In genomic region chr4:80266902-80267380, GRCh38 we compare ENCODE assay signal across 8 cellular contexts. TPM values are rescaled to one million over a fixed set of nuclear protein-coding genes. Genes with fewer than 3 reads are reported as not detected.
DNase-seq lines count a peak whose midpoint lies in the region; ATAC-seq and TF ChIP-seq lines count a peak whose summit lies in the region.

No MANE protein-coding gene starts in this region.

- no peaks in the 10 kb centered on the region for H3K9me3 Mint-ChIP-seq in activated CD8-positive, alpha-beta T cell treated with anti-CD3 and anti-CD28 coated beads, Interleukin-2, amount 10 ng/mL, durations not matched to agents 7 days and 5 days (ENCODE audit: insufficient read depth)
- no peaks in the 10 kb centered on the region for H3K9me3 Mint-ChIP-seq in Caco-2 (ENCODE audit: unreplicated experiment)

- TF ChIP-seq CTCF in right atrium auricular region (IDR thresholded peaks at IDR 0.05) (no peak), Caco-2 (IDR thresholded peaks at IDR 0.05; ENCODE audit: insufficient read depth in 1 of 2, low read depth in 1 of 2, low read length in 1 of 2, severe bottlenecking in 1 of 2, unreplicated experiment in 1 of 2) (no peak)

- POLR2A ChIA-PET in activated CD8-positive, alpha-beta T cell treated with anti-CD3 and anti-CD28 coated beads, Interleukin-2, amount 10 ng/mL, durations not matched to agents 7 days and 5 days (lab: Charles Lee) = no interaction called here
- POLR2A ChIA-PET in Caco-2 (lab: Charles Lee) = no interaction called here

- H3K27me3 ChIP-seq in right atrium auricular region = peaks cover 0 to 12% of the 10 kb centered on the region in 2 donors
- H3K27me3 ChIP-seq in Caco-2 (replicated peaks; ENCODE audit: control insufficient read depth, insufficient read depth, low read length) = no peaks in the 10 kb centered on the region

- CTCF ChIA-PET in activated CD8-positive, alpha-beta T cell treated with anti-CD3 and anti-CD28 coated beads, Interleukin-2, amount 10 ng/mL, durations not matched to agents 7 days and 5 days (lab: Charles Lee) = no interaction called here
- CTCF ChIA-PET in Caco-2 (lab: Charles Lee) = no interaction called here

- intact Hi-C loops in Caco-2 (cut with micrococcal nuclease; ENCODE audit: unreplicated experiment) = no loop called here

- DNase-seq in COR-L47 (lab: John Stamatoyannopoulos, UW) = peak; percentile 51
- no peak for DNase-seq in activated CD8-positive, alpha-beta T cell treated with anti-CD3 and anti-CD28 coated beads, Interleukin-2, amount 10 ng/mL, durations not matched to agents 7 days and 5 days
- no peak for DNase-seq in right atrium auricular region (ENCODE audit: low spot score)
- DNase-seq in amniotic stem cell (lab: John Stamatoyannopoulos, UW) = no peak
- no peak for DNase-seq in Caco-2

- BruUV-seq in Caco-2 (replicated peaks; lab: Mats Ljungman, UMichigan) = no TSS peak

- no peak overlapping the region for H3K27ac Mint-ChIP-seq in activated CD8-positive, alpha-beta T cell treated with anti-CD3 and anti-CD28 coated beads, Interleukin-2, amount 10 ng/mL, durations not matched to agents 7 days and 5 days
- no peak overlapping the region for H3K27ac Mint-ChIP-seq in Caco-2 (ENCODE audit: unreplicated experiment)

- H3K4me3 Mint-ChIP-seq in activated CD8-positive, alpha-beta T cell treated with anti-CD3 and anti-CD28 coated beads, Interleukin-2, amount 10 ng/mL, durations not matched to agents 7 days and 5 days = peak overlapping the region; percentile 48
- no peak overlapping the region for H3K4me3 Mint-ChIP-seq in Caco-2 (ENCODE audit: unreplicated experiment)

- H3K4me1 ChIP-seq in right atrium auricular region (peaks cover 0 to 22% of the 10 kb centered on the region in 2 donors), Caco-2 (no peaks in the 10 kb centered on the region)

- ATAC-seq in HG03432 (IDR thresholded peaks at IDR 0.05; ENCODE audit: unreplicated experiment) = peak; percentile 33
- peak; percentile 50 for ATAC-seq in activated CD8-positive, alpha-beta T cell treated with anti-CD3 and anti-CD28 coated beads, Interleukin-2, amount 10 ng/mL, durations not matched to agents 7 days and 5 days
- ATAC-seq in GM21515 (IDR thresholded peaks at IDR 0.05; ENCODE audit: unreplicated experiment) = no peak

- H3K9me3 ChIP-seq in right atrium auricular region (no peaks in the 10 kb centered on the region), Caco-2 (no peaks in the 10 kb centered on the region)

- H3K36me3 ChIP-seq in right atrium auricular region (no peaks in the 10 kb centered on the region), Caco-2 (ENCODE audit: control insufficient read depth, insufficient read depth, low read length) (no peaks in the 10 kb centered on the region)

- H3K27me3 Mint-ChIP-seq in activated CD8-positive, alpha-beta T cell treated with anti-CD3 and anti-CD28 coated beads, Interleukin-2, amount 10 ng/mL, durations not matched to agents 7 days and 5 days (ENCODE audit: low read depth) = peaks cover 84% of the 10 kb centered on the region
- H3K27me3 Mint-ChIP-seq in Caco-2 (ENCODE audit: insufficient read depth, unreplicated experiment) = peaks cover 4% of the 10 kb centered on the region

- H3K36me3 Mint-ChIP-seq in activated CD8-positive, alpha-beta T cell treated with anti-CD3 and anti-CD28 coated beads, Interleukin-2, amount 10 ng/mL, durations not matched to agents 7 days and 5 days (ENCODE audit: low read depth) = peaks cover 4% of the 10 kb centered on the region
- H3K36me3 Mint-ChIP-seq in Caco-2 (ENCODE audit: insufficient read depth, unreplicated experiment) = no peaks in the 10 kb centered on the region

- H3K4me3 ChIP-seq in right atrium auricular region = peak overlapping the region; percentile 32 to 54
- H3K4me3 ChIP-seq in skin epidermis = peak overlapping the region; percentile 15 to 29 (median 26)
- no peak overlapping the region for H3K4me3 ChIP-seq in Caco-2 (ENCODE audit: low read depth, low read length)

- H3K27ac ChIP-seq in right atrium auricular region = no peak overlapping the region
- peak overlapping the region in 1 of 21 experiments; percentile 66 for H3K27ac ChIP-seq in skin epidermis

- H3K4me1 Mint-ChIP-seq in activated CD8-positive, alpha-beta T cell treated with anti-CD3 and anti-CD28 coated beads, Interleukin-2, amount 10 ng/mL, durations not matched to agents 7 days and 5 days (ENCODE audit: low read depth) = peaks cover 24% of the 10 kb centered on the region
- H3K4me1 Mint-ChIP-seq in Caco-2 (ENCODE audit: low read depth, unreplicated experiment) = no peaks in the 10 kb centered on the region

RNA-seq across cellular contexts. Expression of gene FGF5, which starts 0.5 kb away (rescaled TPM):
- not detected for total RNA-seq in activated CD8-positive, alpha-beta T cell treated with anti-CD3 and anti-CD28 coated beads, Interleukin-2, amount 10 ng/mL, durations not matched to agents 7 days and 5 days
- total RNA-seq in right atrium auricular region (under 1 TPM in 1 of 2 donors, not detected in 1; 0.07 TPM), Caco-2 (2022) (not detected in 2 replicates)
